Comparison of ENCODE assay signal across 13 cellular contexts in the genomic region with DNA sequence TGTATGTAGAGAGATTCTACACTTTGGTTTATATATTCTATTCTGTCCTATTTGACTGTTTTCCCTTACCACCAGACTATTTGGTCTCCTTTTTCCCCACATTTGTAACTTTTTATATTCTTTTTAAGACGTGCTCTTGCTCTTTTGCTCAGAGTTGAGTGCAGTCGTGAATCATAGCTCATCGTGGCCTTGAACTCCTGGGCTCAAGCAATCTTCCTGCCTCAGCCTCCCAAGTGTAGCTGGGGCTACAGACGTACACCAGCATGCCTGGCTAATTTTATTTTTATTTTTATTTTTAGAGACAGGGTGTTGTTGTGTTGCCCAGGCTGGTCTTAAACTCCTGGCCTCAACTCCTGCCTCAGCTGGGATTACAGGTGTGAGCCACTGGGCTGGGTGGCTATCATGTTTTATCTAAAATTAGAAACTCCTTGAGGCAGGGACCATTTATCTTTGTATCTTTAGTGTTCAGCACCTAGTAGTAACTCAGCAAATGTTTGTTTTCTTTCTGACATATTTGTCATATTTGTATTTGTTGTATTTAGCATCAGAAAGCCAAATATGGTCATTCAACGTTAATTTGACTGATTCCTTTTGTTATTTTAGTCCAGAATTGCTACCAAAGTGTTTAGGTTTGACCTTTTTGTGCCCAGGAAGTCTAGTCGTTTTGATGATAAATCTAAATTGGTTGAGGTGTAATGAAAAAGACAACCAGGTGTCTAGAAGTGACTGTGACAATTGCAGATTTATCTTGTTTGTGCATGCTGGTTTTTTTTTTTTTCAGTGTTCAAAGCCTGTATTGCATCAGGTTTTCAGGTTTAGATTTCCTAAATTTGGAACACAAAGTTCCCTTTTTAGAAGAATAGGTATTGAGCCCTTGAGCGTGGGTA. TPM values are rescaled to one million over a fixed set of nuclear protein-coding genes. Genes with fewer than 3 reads are reported as not detected.
DNase-seq lines count a peak whose midpoint lies in the region; ATAC-seq, FAIRE-seq and TF ChIP-seq lines count a peak whose summit lies in the region.
"Had no signal": no experiment of that assay in that cellular context is flagged by ENCODE, and none has a peak within 500 bp of the region (broad histone marks: within the 10 kb centered on the region; RNA-seq: fewer than 3 reads in every experiment).

No MANE protein-coding gene starts in this region.

- no peak for DNase-seq in CD8-positive, alpha-beta T cell
- DNase-seq in H54 (ENCODE audit: insufficient read length, low spot score) (no peak), natural killer cell (no peak), mammary epithelial cell (no peak), erythroblast (lab: John Stamatoyannopoulos, UW) (no peak), MV-4-11 (lab: John Stamatoyannopoulos, UW) (no peak)
- no peak for DNase-seq in effector CD8-positive, alpha-beta T cell (lab: John Stamatoyannopoulos, UW)
- DNase-seq: foreskin melanocyte, islet precursor cell, NCI-H2227 treated with DMSO at 0.1 percent for 48 hours, T-helper 2 cell had no signal

- H3K27ac Mint-ChIP-seq in CD8-positive, alpha-beta T cell = peak overlapping the region; percentile 82
- H3K27ac Mint-ChIP-seq in activated T-helper 17 cell treated with anti-CD3 and anti-CD28 coated beads, Interleukin-2, amount 50 U/mL, for 72 hours = no peak overlapping the region
- H3K27ac Mint-ChIP-seq in natural killer cell = peak overlapping the region; percentile 80 to 84

- H3K4me2 ChIP-seq in mammary epithelial cell (ENCODE audit: insufficient read depth, low read depth, low read length) = no peak overlapping the region

- peaks cover 71% of the 10 kb centered on the region for H3K4me1 Mint-ChIP-seq in CD8-positive, alpha-beta T cell (ENCODE audit: low read depth)
- peaks cover 43% of the 10 kb centered on the region for H3K4me1 Mint-ChIP-seq in activated T-helper 17 cell treated with anti-CD3 and anti-CD28 coated beads, Interleukin-2, amount 50 U/mL, for 72 hours
- H3K4me1 Mint-ChIP-seq in natural killer cell = peaks cover 75 to 82% of the 10 kb centered on the region in 2 donors

- H3K27ac ChIP-seq in CD8-positive, alpha-beta T cell (ENCODE audit: low read depth, low read length) = no peak overlapping the region
- H3K27ac ChIP-seq in mammary epithelial cell (ENCODE audit: insufficient read depth, low read depth, low read length) = no peak overlapping the region
- H3K27ac ChIP-seq: thyroid gland had no signal

- H3K79me2 ChIP-seq in mammary epithelial cell (ENCODE audit: insufficient read depth, low read length) = peaks cover 97% of the 10 kb centered on the region

- H3K36me3 ChIP-seq in CD8-positive, alpha-beta T cell (ENCODE audit: insufficient read depth, low read length) = no peaks in the 10 kb centered on the region
- H3K36me3 ChIP-seq in mammary epithelial cell (ENCODE audit: insufficient read depth, low read length) = peaks cover 2% of the 10 kb centered on the region
- H3K36me3 ChIP-seq: thyroid gland had no signal

- CTCF ChIA-PET in CD8-positive, alpha-beta T cell (lab: Charles Lee) = interaction anchor here (0.6 to 1.2 kb wide), 2 partner anchors 117 to 210 kb away, joined by 3 read pairs; no protein-coding TSS in a partner anchor
- CTCF ChIA-PET in mammary epithelial cell (lab: Charles Lee; ENCODE audit: low non-redundant PET) = no interaction called here

- BruUV-seq in mammary epithelial cell (replicated peaks; lab: Mats Ljungman, UMichigan) = no TSS peak

- WGBS in mammary epithelial cell (ENCODE audit: low coverage, missing lambda C conversion rate) = 83% methylated on average over 7 of the region's 7 CpGs

- TF ChIP-seq POLR2A in H54 (IDR thresholded peaks at IDR 0.05; ENCODE audit: low read depth, low read length) = no peak
- no peak for TF ChIP-seq POLR2A in erythroblast (IDR thresholded peaks at IDR 0.05; ENCODE audit: low read length)

- no peaks in the 10 kb centered on the region for H3K27me3 Mint-ChIP-seq in CD8-positive, alpha-beta T cell (ENCODE audit: low read depth)
- no peaks in the 10 kb centered on the region for H3K27me3 Mint-ChIP-seq in activated T-helper 17 cell treated with anti-CD3 and anti-CD28 coated beads, Interleukin-2, amount 50 U/mL, for 72 hours
- H3K27me3 Mint-ChIP-seq in natural killer cell (ENCODE audit: low read depth in 2 of 2) = no peaks in the 10 kb centered on the region

- FAIRE-seq in H54 (lab: Jason Lieb, UNC) = peak; percentile 36

- dilution Hi-C loops in mammary epithelial cell (cut with HindIII; ENCODE audit: low sequenced_read_pairs) = no loop called here

- H3K9me3 ChIP-seq in CD8-positive, alpha-beta T cell (ENCODE audit: low read length) = no peaks in the 10 kb centered on the region
- no peaks in the 10 kb centered on the region for H3K9me3 ChIP-seq in mammary epithelial cell (replicated peaks; ENCODE audit: insufficient read depth, low read length)
- H3K9me3 ChIP-seq: thyroid gland had no signal

- H3K4me3 ChIP-seq in CD8-positive, alpha-beta T cell (ENCODE audit: low read depth, low read length) = no peak overlapping the region
- no peak overlapping the region for H3K4me3 ChIP-seq in mammary epithelial cell (replicated peaks in 1 of 3; ENCODE audit: insufficient read depth in 1 of 3, low read depth in 2 of 3, low read length in 3 of 3)
- H3K4me3 ChIP-seq: thyroid gland had no signal

- H3K27me3 ChIP-seq in CD8-positive, alpha-beta T cell (ENCODE audit: insufficient read depth, low read length) = no peaks in the 10 kb centered on the region
- H3K27me3 ChIP-seq in mammary epithelial cell (ENCODE audit: insufficient read depth, low read length) = no peaks in the 10 kb centered on the region
- H3K27me3 ChIP-seq: thyroid gland had no signal

- POLR2A ChIA-PET in CD8-positive, alpha-beta T cell (lab: Charles Lee) = no interaction called here

- ATAC-seq in CD8-positive, alpha-beta T cell = no peak
- no peak for ATAC-seq in activated T-helper 17 cell treated with anti-CD3 and anti-CD28 coated beads, Interleukin-2, amount 50 U/mL, for 72 hours (replicated peaks)
- peak in 1 of 3 donors; percentile 30 for ATAC-seq in natural killer cell

- no peak overlapping the region for H3K9ac ChIP-seq in mammary epithelial cell (ENCODE audit: insufficient read depth, low read length)

- no peak overlapping the region for H2AFZ ChIP-seq in mammary epithelial cell (ENCODE audit: low read depth, low read length)

- no peaks in the 10 kb centered on the region for H4K20me1 ChIP-seq in mammary epithelial cell (ENCODE audit: insufficient read depth, low read length)

- H3K4me1 ChIP-seq in CD8-positive, alpha-beta T cell (ENCODE audit: insufficient read depth, low read length) = peaks cover 36% of the 10 kb centered on the region
- H3K4me1 ChIP-seq in mammary epithelial cell (ENCODE audit: insufficient read depth, low read length) = no peaks in the 10 kb centered on the region

- peaks cover 31% of the 10 kb centered on the region for H3K36me3 Mint-ChIP-seq in CD8-positive, alpha-beta T cell
- H3K36me3 Mint-ChIP-seq in activated T-helper 17 cell treated with anti-CD3 and anti-CD28 coated beads, Interleukin-2, amount 50 U/mL, for 72 hours (ENCODE audit: low read depth) = peaks cover 2% of the 10 kb centered on the region
- H3K36me3 Mint-ChIP-seq in natural killer cell = no peaks in the 10 kb centered on the region

- in situ Hi-C loops in mammary epithelial cell (cut with MboI; ENCODE audit: low sequenced_read_pairs in 2 of 2) = no loop called here

- no peak for TF ChIP-seq CTCF in CD8-positive, alpha-beta T cell (IDR thresholded peaks at IDR 0.05)
- TF ChIP-seq CTCF in natural killer cell (IDR thresholded peaks at IDR 0.05) = no peak
- TF ChIP-seq CTCF in mammary epithelial cell (conservative IDR thresholded peaks at IDR 0.05 in 1 of 2, IDR thresholded peaks at IDR 0.05 in 1 of 2; ENCODE audit: extremely low read depth in 1 of 2, insufficient read depth in 1 of 2, low read depth in 1 of 2, low read length in 2 of 2) = no peak

- H3K4me3 Mint-ChIP-seq in CD8-positive, alpha-beta T cell = peak overlapping the region; percentile 38
- H3K4me3 Mint-ChIP-seq in activated T-helper 17 cell treated with anti-CD3 and anti-CD28 coated beads, Interleukin-2, amount 50 U/mL, for 72 hours = peak overlapping the region; percentile 45
- H3K4me3 Mint-ChIP-seq in natural killer cell = peak overlapping the region; percentile 69

- H3K9me3 Mint-ChIP-seq in CD8-positive, alpha-beta T cell = no peaks in the 10 kb centered on the region
- H3K9me3 Mint-ChIP-seq in activated T-helper 17 cell treated with anti-CD3 and anti-CD28 coated beads, Interleukin-2, amount 50 U/mL, for 72 hours = no peaks in the 10 kb centered on the region
- no peaks in the 10 kb centered on the region for H3K9me3 Mint-ChIP-seq in natural killer cell

- intact Hi-C loops in CD8-positive, alpha-beta T cell (cut with DNase I, micrococcal nuclease) = no loop called here
- intact Hi-C loops in natural killer cell (cut with micrococcal nuclease) = no loop called here
- intact Hi-C loops in mammary epithelial cell (cut with micrococcal nuclease) = no loop called here

RNA-seq across cellular contexts. Expression of gene ERBIN, which starts 44.3 kb away (rescaled TPM):
- total RNA-seq in CD8-positive, alpha-beta T cell = 10 to 100 TPM; 85.6 to 87.1 TPM
- total RNA-seq in activated T-helper 17 cell treated with anti-CD3 and anti-CD28 coated beads, Interleukin-2, amount 50 U/mL, for 72 hours = 10 to 100 TPM; 40.0 to 43.9 TPM
- total RNA-seq in natural killer cell (100 to 1,000 TPM; 153 to 171 (median 166) TPM), mammary epithelial cell (100 to 1,000 TPM in 1 of 2 donors, 10 to 100 TPM in 1; 65.8 to 102 TPM)
- 18.1 TPM for polyA plus RNA-seq in mammary epithelial cell
- polyA minus RNA-seq in mammary epithelial cell = 46.1 TPM
